Comparison of ENCODE assay signal across 8 cellular contexts in the genomic region with DNA sequence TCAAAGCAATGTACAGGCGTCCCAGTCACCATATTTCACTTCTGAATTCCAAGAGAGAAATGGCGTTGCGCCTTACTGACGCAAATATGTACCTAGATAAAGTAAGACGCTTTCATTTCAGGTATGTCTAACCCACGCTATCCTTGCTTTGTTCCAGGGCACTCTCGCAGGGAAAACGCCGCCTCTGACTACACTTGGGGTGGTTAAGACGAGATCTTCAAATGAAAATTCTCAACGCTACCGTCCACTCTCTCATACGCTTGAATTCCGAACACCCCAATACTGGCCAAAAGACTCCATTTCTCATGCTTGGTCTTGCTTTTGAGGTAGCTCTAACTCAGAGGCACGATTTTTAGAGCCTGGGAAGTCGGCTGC. TPM values are rescaled to one million over a fixed set of nuclear protein-coding genes. Genes with fewer than 3 reads are reported as not detected.
DNase-seq lines count a peak whose midpoint lies in the region; ATAC-seq and TF ChIP-seq lines count a peak whose summit lies in the region.

No MANE protein-coding gene starts in this region.

- H3K9me3 ChIP-seq in SJCRH30 (replicated peaks) (no peaks in the 10 kb centered on the region), esophagus muscularis mucosa (no peaks in the 10 kb centered on the region), neuron (ENCODE audit: low read length) (no peaks in the 10 kb centered on the region)

- intact Hi-C loops in esophagus muscularis mucosa (cut with DNase I) = loop anchor here (5.0 to 10.0 kb wide), 3 partner anchors 60 to 302 kb away; a partner anchor contains a TSS

- H2AFZ ChIP-seq in neuron (ENCODE audit: low read depth, low read length) = peak overlapping the region; percentile 88

- H3K27me3 ChIP-seq in SJCRH30 (no peaks in the 10 kb centered on the region), esophagus muscularis mucosa (no peaks in the 10 kb centered on the region), neuron (ENCODE audit: insufficient read depth, low read length) (no peaks in the 10 kb centered on the region)

- peak overlapping the region; percentile 85 for H3K27ac ChIP-seq in SJCRH30
- peak overlapping the region; percentile 91 to 96 (median 94) for H3K27ac ChIP-seq in esophagus muscularis mucosa (replicated peaks in 1 of 4)

- TF ChIP-seq CTCF in esophagus muscularis mucosa (IDR thresholded peaks at IDR 0.05) (no peak), GM20000 (IDR thresholded peaks at IDR 0.05; ENCODE audit: extremely low read depth, missing control alignments) (no peak)

- WGBS in esophagus muscularis mucosa = 1% methylated on average over 16 of the region's 16 CpGs

- no peak for TF ChIP-seq EP300 in esophagus muscularis mucosa (IDR thresholded peaks at IDR 0.05)

- DNase-seq in NCI-H345 (lab: John Stamatoyannopoulos, UW) (peak; percentile 64), NCI-H345 treated with DMSO at 0.1 percent for 48 hours (lab: John Stamatoyannopoulos, UW; ENCODE audit: unreplicated experiment) (no peak), SJCRH30 (no peak), esophagus muscularis mucosa (ENCODE audit: extremely low spot score) (no peak), GM20000 (ENCODE audit: low spot score) (no peak)

- ATAC-seq in HG02798 (IDR thresholded peaks at IDR 0.05; ENCODE audit: poor library complexity, unreplicated experiment) (peak; percentile 3), GM18907 (IDR thresholded peaks at IDR 0.05; ENCODE audit: unreplicated experiment) (no peak)

- H3K4me1 ChIP-seq in SJCRH30 (0 out of 2 replicates have a peak, but pooled peaks cover 6% of the 10 kb centered on the region), esophagus muscularis mucosa (peaks cover 41 to 58% (median 55%) of the 10 kb centered on the region in 4 donors), neuron (ENCODE audit: insufficient read depth, low read length) (peaks cover 17% of the 10 kb centered on the region)

- H3K4me3 ChIP-seq in SJCRH30 (peak overlapping the region; percentile 81), esophagus muscularis mucosa (peak overlapping the region; percentile 74 to 94 (median 88)), neuron (ENCODE audit: low read length) (peak overlapping the region; percentile 86)

- H3K36me3 ChIP-seq in SJCRH30 (peaks cover 22% of the 10 kb centered on the region), esophagus muscularis mucosa (peaks cover 10 to 23% (median 17%) of the 10 kb centered on the region in 4 donors), neuron (ENCODE audit: insufficient read depth, low read length) (peaks cover 24% of the 10 kb centered on the region)

- no peak for TF ChIP-seq POLR2A in esophagus muscularis mucosa (IDR thresholded peaks at IDR 0.05; ENCODE audit: low read depth)

RNA-seq across cellular contexts. Expression of a gene that starts 0.7 kb away (rescaled TPM):
- total RNA-seq in SJCRH30 (2014; rRNA removed; shearing (Covaris generic)) = 58.4 and 63.9 TPM in 2 replicates
- total RNA-seq in esophagus muscularis mucosa = 10 to 100 TPM; 37.4 to 49.8 (median 48.9) TPM

RNA-seq across cellular contexts. Expression of a gene that starts 9.6 kb away (rescaled TPM):
- not detected in 2 replicates for total RNA-seq in SJCRH30 (2014; rRNA removed; shearing (Covaris generic))
- total RNA-seq in esophagus muscularis mucosa = not detected

RNA-seq across cellular contexts. Expression of a gene that starts 59.8 kb away (rescaled TPM):
- total RNA-seq in SJCRH30 (2014; rRNA removed; shearing (Covaris generic)) = 4.8 and 5.2 TPM in 2 replicates
- 1 to 10 TPM; 1.2 to 2.5 (median 1.7) TPM for total RNA-seq in esophagus muscularis mucosa
